8 cellular contexts compared by ENCODE assay signal in the genomic region with DNA sequence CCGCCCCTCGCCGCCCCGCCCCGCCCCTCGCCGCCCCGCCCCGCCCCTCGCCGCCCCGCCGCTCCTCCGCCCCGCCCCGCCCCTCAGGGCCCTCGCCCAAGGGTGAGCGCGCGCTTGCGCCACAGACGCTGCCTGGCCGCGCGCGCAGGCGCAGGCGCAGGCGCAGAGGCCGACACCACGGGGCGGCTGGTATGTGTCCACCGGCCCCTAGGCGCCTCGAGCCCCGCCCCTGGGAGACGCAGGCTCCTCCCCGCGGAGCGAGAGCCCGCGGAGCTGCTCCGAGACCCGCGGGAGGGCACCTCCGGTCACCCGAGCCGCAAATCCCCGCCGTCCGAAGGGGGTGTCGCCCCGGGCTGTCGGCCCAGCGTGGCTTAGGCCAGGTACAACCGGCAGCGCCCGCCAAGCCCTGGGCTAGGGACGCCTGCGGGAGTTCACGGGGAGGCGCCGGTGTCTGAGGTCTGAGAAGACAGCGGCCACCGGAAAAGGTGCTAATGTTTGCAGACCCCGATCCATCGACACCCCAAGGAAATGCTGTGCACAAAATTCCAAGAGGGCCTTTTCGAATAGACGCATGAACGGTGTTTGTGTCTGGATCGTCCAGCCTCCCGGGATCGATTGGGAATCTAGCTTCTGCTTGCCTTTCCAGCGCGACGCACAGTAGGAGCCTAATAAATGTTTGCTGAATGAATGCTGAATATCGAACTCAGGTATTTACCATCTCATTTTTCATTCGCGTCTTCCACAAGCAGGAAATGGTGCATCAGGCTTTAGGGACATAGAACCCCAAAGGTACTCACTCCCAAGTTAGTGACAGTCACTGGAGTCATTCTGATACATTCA. TPM values are rescaled to one million over a fixed set of nuclear protein-coding genes. Genes with fewer than 3 reads are reported as not detected.
DNase-seq lines count a peak whose midpoint lies in the region; FAIRE-seq and TF ChIP-seq lines count a peak whose summit lies in the region.

No MANE protein-coding gene starts in this region.

- H3K27me3 ChIP-seq in SJCRH30 (no peaks in the 10 kb centered on the region), neutrophil (no peaks in the 10 kb centered on the region), subcutaneous abdominal adipose tissue (ENCODE audit: control insufficient read depth in 5 of 5, insufficient read depth in 4 of 5, low read length in 5 of 5) (peaks cover 0 to 30% (median 9%) of the 10 kb centered on the region in 5 donors)

- H3K9me3 ChIP-seq in SJCRH30 (replicated peaks) (no peaks in the 10 kb centered on the region), neutrophil (no peaks in the 10 kb centered on the region), subcutaneous abdominal adipose tissue (ENCODE audit: control insufficient read depth in 5 of 5, low read length in 5 of 5) (peaks cover 0 to 5% (median 4%) of the 10 kb centered on the region in 5 donors)

- no peak for TF ChIP-seq CTCF in LNCaP clone FGC (IDR thresholded peaks at IDR 0.05; ENCODE audit: control insufficient read depth, extremely low read depth, insufficient read depth)
- TF ChIP-seq CTCF in neutrophil (IDR thresholded peaks at IDR 0.05), result no peak

- H3K27ac ChIP-seq in SJCRH30, result peak overlapping the region; percentile 24; the same call in 1 of the 2 replicates
- H3K27ac ChIP-seq in neutrophil, result peak overlapping the region; percentile 61
- no peak overlapping the region for H3K27ac ChIP-seq in subcutaneous abdominal adipose tissue (ENCODE audit: low read depth, low read length)

- H3K4me1 ChIP-seq in SJCRH30, result no peaks in the 10 kb centered on the region
- peaks cover 13 to 19% of the 10 kb centered on the region in 2 experiments for H3K4me1 ChIP-seq in neutrophil (ENCODE audit: control insufficient read depth in 1 of 2, insufficient read depth in 1 of 2, low read depth in 1 of 2, low read length in 1 of 2)
- H3K4me1 ChIP-seq in subcutaneous abdominal adipose tissue (ENCODE audit: control insufficient read depth in 5 of 5, insufficient read depth in 5 of 5, low read length in 5 of 5), result peaks cover 0 to 29% (median 14%) of the 10 kb centered on the region in 5 donors

- H3K36me3 ChIP-seq in SJCRH30, result 0 out of 2 replicates have a peak, but pooled peaks cover 2% of the 10 kb centered on the region
- peaks cover 9% of the 10 kb centered on the region for H3K36me3 ChIP-seq in neutrophil
- peaks cover 0 to 15% (median 3%) of the 10 kb centered on the region in 5 donors for H3K36me3 ChIP-seq in subcutaneous abdominal adipose tissue (ENCODE audit: control insufficient read depth in 5 of 5, insufficient read depth in 5 of 5, low read length in 5 of 5)

- peak overlapping the region in 4 of 5 donors; percentile 49 to 73 (median 64) for H3K9ac ChIP-seq in subcutaneous abdominal adipose tissue (ENCODE audit: low read length in 5 of 5)

- FAIRE-seq in frontal cortex (lab: Jason Lieb, UNC), result no peak

- DNase-seq in EH (ENCODE audit: low read depth) (peak; percentile 87), H4 (ENCODE audit: low spot score) (peak; percentile 74), LNCaP clone FGC (ENCODE audit: low read depth) (peak; percentile 54), SJCRH30 (peak; percentile 85 to 87), frontal cortex (ENCODE audit: low spot score in 2 of 2) (peak; percentile 87)
- peak; percentile 31 to 82 (median 60) for DNase-seq in activated naive CD4-positive, alpha-beta T cell (lab: John Stamatoyannopoulos, UW)

- H3K4me3 ChIP-seq in LNCaP clone FGC (ENCODE audit: low read depth, low read length), result peak overlapping the region; percentile 66
- peak overlapping the region; percentile 85 for H3K4me3 ChIP-seq in SJCRH30
- H3K4me3 ChIP-seq in neutrophil (ENCODE audit: low read depth in 1 of 2, low read length in 1 of 2), result peak overlapping the region; percentile 66 to 67
- H3K4me3 ChIP-seq in subcutaneous abdominal adipose tissue (ENCODE audit: low read depth in 1 of 5, low read length in 5 of 5), result peak overlapping the region; percentile 62 to 81 (median 70)

RNA-seq across cellular contexts. Expression of a gene that starts 0.5 kb away (rescaled TPM):
- 31.4 and 36.2 TPM in 2 replicates for total RNA-seq in H4 (2014; rRNA removed; shearing (Covaris generic))
- total RNA-seq in SJCRH30 (2014; rRNA removed; shearing (Covaris generic)), result 27.0 and 32.5 TPM in 2 replicates
- total RNA-seq in frontal cortex, result 21.2 TPM

RNA-seq across cellular contexts. Expression of a gene that starts 47.6 kb away (rescaled TPM):
- 1.3 and 3.2 TPM in 2 replicates for total RNA-seq in H4 (2014; rRNA removed; shearing (Covaris generic))
- 0.14 TPM in 1 of 2 replicates, not detected in the other for total RNA-seq in SJCRH30 (2014; rRNA removed; shearing (Covaris generic))
- 2.9 TPM for total RNA-seq in frontal cortex
